Comparison of ENCODE assay signal across 16 cellular contexts in the genomic region with DNA sequence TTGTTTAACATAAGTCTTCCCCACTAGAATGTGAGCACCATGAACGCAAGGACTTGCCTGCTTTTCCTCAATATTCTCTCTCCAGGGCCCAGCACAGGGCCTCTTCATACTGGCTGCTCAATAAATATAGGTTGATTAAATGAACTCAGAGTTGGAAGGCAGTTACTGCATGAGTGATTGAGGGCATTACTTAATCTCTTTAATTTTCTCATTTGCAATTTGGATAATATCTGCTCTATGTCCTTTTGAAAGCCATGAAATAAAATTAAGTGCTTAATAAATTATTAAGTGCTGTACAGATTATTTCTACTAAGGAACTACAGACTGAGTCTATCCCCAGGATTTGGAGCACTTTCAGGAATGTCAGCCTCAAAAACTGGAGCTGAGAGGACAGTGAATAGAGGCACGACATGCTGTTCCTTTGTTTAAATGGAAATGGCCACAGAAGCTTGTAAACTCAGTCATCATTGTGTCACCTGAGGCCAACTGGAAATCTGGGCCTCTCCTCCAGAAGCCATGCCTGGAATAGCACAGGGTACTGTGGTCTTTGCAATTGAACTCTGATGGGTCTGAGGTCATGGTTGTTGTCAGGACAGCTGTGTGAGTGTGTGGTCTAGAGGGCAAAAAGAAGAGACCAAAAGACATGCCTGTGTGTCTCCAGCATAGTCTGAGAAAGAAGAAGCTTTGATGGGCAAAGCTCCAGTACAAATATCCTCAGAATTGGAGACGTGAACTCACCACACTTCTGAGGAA.
DNase-seq lines count a peak whose midpoint lies in the region; ATAC-seq and TF ChIP-seq lines count a peak whose summit lies in the region.
"Had no signal": no experiment of that assay in that cellular context is flagged by ENCODE, and none has a peak within 500 bp of the region (broad histone marks: within the 10 kb centered on the region; RNA-seq: fewer than 3 reads in every experiment).

No MANE protein-coding gene starts in this region.

- POLR2A ChIA-PET in activated CD8-positive, alpha-beta T cell treated with anti-CD3 and anti-CD28 coated beads, Interleukin-2, amount 10 ng/mL, durations not matched to agents 7 days and 5 days (lab: Charles Lee): no interaction called here
- POLR2A ChIA-PET in CD8-positive, alpha-beta memory T cell (lab: Charles Lee): no interaction called here

- H3K27ac ChIP-seq in CD8-positive, alpha-beta memory T cell (ENCODE audit: low read depth, low read length): no peak overlapping the region
- H3K27ac ChIP-seq: uterus had no signal

- peaks cover 74% of the 10 kb centered on the region for H3K4me1 Mint-ChIP-seq in nephron
- H3K4me1 Mint-ChIP-seq in activated CD8-positive, alpha-beta T cell treated with anti-CD3 and anti-CD28 coated beads, Interleukin-2, amount 10 ng/mL, durations not matched to agents 7 days and 5 days (ENCODE audit: low read depth): no peaks in the 10 kb centered on the region
- H3K4me1 Mint-ChIP-seq in CD8-positive, alpha-beta memory T cell: no peaks in the 10 kb centered on the region
- H3K4me1 Mint-ChIP-seq: activated B cell treated with CpG ODN at 0.5 μM for 24 hours; activated naive CD8-positive, alpha-beta T cell treated with anti-CD3 and anti-CD28 coated beads, Interleukin-2, amount 50 U/mL, for 24 hours had no signal

- no peaks in the 10 kb centered on the region for H3K27me3 ChIP-seq in MG63
- H3K27me3 ChIP-seq in CD8-positive, alpha-beta memory T cell (ENCODE audit: insufficient read depth, low read length, poor library complexity, severe bottlenecking): no peaks in the 10 kb centered on the region
- H3K27me3 ChIP-seq: uterus had no signal

- H3K4me1 ChIP-seq in CD8-positive, alpha-beta memory T cell (ENCODE audit: insufficient read depth, low read length): no peaks in the 10 kb centered on the region
- H3K4me1 ChIP-seq: uterus had no signal

- no peaks in the 10 kb centered on the region for H3K9me3 Mint-ChIP-seq in nephron
- H3K9me3 Mint-ChIP-seq in activated CD8-positive, alpha-beta T cell treated with anti-CD3 and anti-CD28 coated beads, Interleukin-2, amount 10 ng/mL, durations not matched to agents 7 days and 5 days (ENCODE audit: insufficient read depth): no peaks in the 10 kb centered on the region
- no peaks in the 10 kb centered on the region for H3K9me3 Mint-ChIP-seq in CD8-positive, alpha-beta memory T cell
- H3K9me3 Mint-ChIP-seq: activated B cell treated with CpG ODN at 0.5 μM for 24 hours; activated naive CD8-positive, alpha-beta T cell treated with anti-CD3 and anti-CD28 coated beads, Interleukin-2, amount 50 U/mL, for 24 hours; nephron progenitor cell had no signal

- H3K27ac Mint-ChIP-seq in nephron: peak overlapping the region in 2 of 3 experiments; percentile 27 to 42
- no peak overlapping the region for H3K27ac Mint-ChIP-seq in activated CD8-positive, alpha-beta T cell treated with anti-CD3 and anti-CD28 coated beads, Interleukin-2, amount 10 ng/mL, durations not matched to agents 7 days and 5 days
- H3K27ac Mint-ChIP-seq in CD8-positive, alpha-beta memory T cell: no peak overlapping the region
- H3K27ac Mint-ChIP-seq: activated B cell treated with CpG ODN at 0.5 μM for 24 hours; activated naive CD8-positive, alpha-beta T cell treated with anti-CD3 and anti-CD28 coated beads, Interleukin-2, amount 50 U/mL, for 24 hours; nephron progenitor cell had no signal

- DNase-seq in AG20443 (ENCODE audit: low spot score): peak; percentile 73
- peak; percentile 68 for DNase-seq in MG63
- DNase-seq in choroid plexus epithelial cell (ENCODE audit: low read depth): peak; percentile 65
- DNase-seq in cardiac septum (ENCODE audit: low spot score): no peak
- no peak for DNase-seq in activated CD8-positive, alpha-beta T cell treated with anti-CD3 and anti-CD28 coated beads, Interleukin-2, amount 10 ng/mL, durations not matched to agents 7 days and 5 days
- no peak for DNase-seq in CD8-positive, alpha-beta memory T cell
- DNase-seq: activated B cell treated with CpG ODN at 0.5 μM for 24 hours; activated naive CD8-positive, alpha-beta T cell treated with anti-CD3 and anti-CD28 coated beads, Interleukin-2, amount 50 U/mL, for 24 hours; MM.1S; NCI-H2171 treated with DMSO at 0.1 percent for 48 hours; nephron progenitor cell; SHP77; uterus had no signal

- H3K4me3 ChIP-seq in MG63: no peak overlapping the region
- H3K4me3 ChIP-seq in choroid plexus epithelial cell (ENCODE audit: low read depth, low read length): no peak overlapping the region
- no peak overlapping the region for H3K4me3 ChIP-seq in CD8-positive, alpha-beta memory T cell (ENCODE audit: low read length)
- H3K4me3 ChIP-seq: uterus had no signal

- intact Hi-C loops in cardiac septum (cut with DNase I): no loop called here

- no peak for ATAC-seq in activated CD8-positive, alpha-beta T cell treated with anti-CD3 and anti-CD28 coated beads, Interleukin-2, amount 10 ng/mL, durations not matched to agents 7 days and 5 days
- ATAC-seq in GM21529 (IDR thresholded peaks at IDR 0.05; ENCODE audit: unreplicated experiment): no peak
- ATAC-seq: activated naive CD8-positive, alpha-beta T cell treated with anti-CD3 and anti-CD28 coated beads, Interleukin-2, amount 50 U/mL, for 24 hours; left lobe of liver had no signal

- H3K36me3 ChIP-seq in MG63: no peaks in the 10 kb centered on the region
- no peaks in the 10 kb centered on the region for H3K36me3 ChIP-seq in CD8-positive, alpha-beta memory T cell (ENCODE audit: insufficient read depth, low read length)
- H3K36me3 ChIP-seq: uterus had no signal

- no peaks in the 10 kb centered on the region for H3K36me3 Mint-ChIP-seq in nephron (ENCODE audit: low read depth)
- H3K36me3 Mint-ChIP-seq in activated CD8-positive, alpha-beta T cell treated with anti-CD3 and anti-CD28 coated beads, Interleukin-2, amount 10 ng/mL, durations not matched to agents 7 days and 5 days (ENCODE audit: low read depth): no peaks in the 10 kb centered on the region
- peaks cover 0 to 3% (median 0%) of the 10 kb centered on the region in 3 donors for H3K36me3 Mint-ChIP-seq in CD8-positive, alpha-beta memory T cell

- H3K9me3 ChIP-seq in MG63: peaks cover 4% of the 10 kb centered on the region; the same call in 1 of the 2 replicates
- H3K9me3 ChIP-seq in CD8-positive, alpha-beta memory T cell (ENCODE audit: low read length): no peaks in the 10 kb centered on the region
- H3K9me3 ChIP-seq: uterus had no signal

- peaks cover 11% of the 10 kb centered on the region for H3K27me3 Mint-ChIP-seq in nephron (ENCODE audit: low read depth)
- H3K27me3 Mint-ChIP-seq in activated CD8-positive, alpha-beta T cell treated with anti-CD3 and anti-CD28 coated beads, Interleukin-2, amount 10 ng/mL, durations not matched to agents 7 days and 5 days (ENCODE audit: low read depth): peaks cover 20% of the 10 kb centered on the region
- peaks cover 10 to 23% of the 10 kb centered on the region in 2 donors for H3K27me3 Mint-ChIP-seq in CD8-positive, alpha-beta memory T cell

- TF ChIP-seq CTCF in choroid plexus epithelial cell (conservative IDR thresholded peaks at IDR 0.05; ENCODE audit: low read depth, low read length) (no peak), nephron (IDR thresholded peaks at IDR 0.05; ENCODE audit: unreplicated experiment in 3 of 3) (no peak)

- CTCF ChIA-PET in activated CD8-positive, alpha-beta T cell treated with anti-CD3 and anti-CD28 coated beads, Interleukin-2, amount 10 ng/mL, durations not matched to agents 7 days and 5 days (lab: Charles Lee): interaction anchor here (1.1 to 2.0 kb wide), 5 partner anchors 19 to 532 kb away, joined by 3 to 13 read pairs (median 5); no protein-coding TSS in a partner anchor
- CTCF ChIA-PET in CD8-positive, alpha-beta memory T cell (lab: Charles Lee): interaction anchor here (1.0 to 2.1 kb wide), 3 partner anchors 19 to 244 kb away, joined by 3 to 5 read pairs (median 4); no protein-coding TSS in a partner anchor

- H3K4me3 Mint-ChIP-seq in nephron: no peak overlapping the region
- no peak overlapping the region for H3K4me3 Mint-ChIP-seq in activated CD8-positive, alpha-beta T cell treated with anti-CD3 and anti-CD28 coated beads, Interleukin-2, amount 10 ng/mL, durations not matched to agents 7 days and 5 days
- no peak overlapping the region for H3K4me3 Mint-ChIP-seq in CD8-positive, alpha-beta memory T cell
- H3K4me3 Mint-ChIP-seq: activated B cell treated with CpG ODN at 0.5 μM for 24 hours; activated naive CD8-positive, alpha-beta T cell treated with anti-CD3 and anti-CD28 coated beads, Interleukin-2, amount 50 U/mL, for 24 hours; nephron progenitor cell had no signal

Comparison
In these comparisons a context has a peak if more than half of its experiments do, and no peak if none do; other contexts are left out.
1. DNase-seq: peak in AG20443 (single experiment), MG63 (single experiment) and choroid plexus epithelial cell (single experiment); none in cardiac septum (single experiment), activated CD8-positive, alpha-beta T cell treated with anti-CD3 and anti-CD28 coated beads, Interleukin-2, amount 10 ng/mL, durations not matched to agents 7 days and 5 days (single experiment) and CD8-positive, alpha-beta memory T cell (0 of 5).
2. H3K27ac Mint-ChIP-seq: peak in nephron (2 of 3); none in activated CD8-positive, alpha-beta T cell treated with anti-CD3 and anti-CD28 coated beads, Interleukin-2, amount 10 ng/mL, durations not matched to agents 7 days and 5 days (single experiment) and CD8-positive, alpha-beta memory T cell (0 of 8).